In genomic region chrX:2829066-2829430, GRCh38 we compare ENCODE assay signal across 9 cellular contexts. TPM values are rescaled to one million over a fixed set of nuclear protein-coding genes. Genes with fewer than 3 reads are reported as not detected.
DNase-seq lines count a peak whose midpoint lies in the region; ATAC-seq and TF ChIP-seq lines count a peak whose summit lies in the region.
"Had no signal": no experiment of that assay in that cellular context is flagged by ENCODE, and none has a peak within 500 bp of the region (broad histone marks: within the 10 kb centered on the region; RNA-seq: fewer than 3 reads in every experiment).

No MANE protein-coding gene starts in this region.

- TF ChIP-seq CTCF in brain microvascular endothelial cell (IDR thresholded peaks at IDR 0.05; ENCODE audit: low read depth, low read length, missing control alignments) (no peak), left lung (IDR thresholded peaks at IDR 0.05) (no peak), testis (IDR thresholded peaks at IDR 0.05) (no peak), GM20000 (IDR thresholded peaks at IDR 0.05; ENCODE audit: extremely low read depth, missing control alignments) (no peak)

- DNase-seq in HK-2 (ENCODE audit: unreplicated experiment) = peak; percentile 3
- no peak for DNase-seq in brain microvascular endothelial cell
- DNase-seq in left lung = peak in 1 of 2 donors; percentile 49
- no peak for DNase-seq in testis
- DNase-seq in activated gamma-delta T cell treated with Interleukin-2 at 50 U/mL for 16 hours = no peak
- no peak for DNase-seq in GM20000 (ENCODE audit: low spot score)
- no peak for DNase-seq in cerebellum (ENCODE audit: low spot score)
- DNase-seq: NCI-H526 treated with DMSO at 0.1 percent for 48 hours had no signal

- H3K27me3 ChIP-seq in brain microvascular endothelial cell (replicated peaks) = peaks cover 7% of the 10 kb centered on the region
- peaks cover 11 to 33% of the 10 kb centered on the region in 2 donors for H3K27me3 ChIP-seq in left lung
- no peaks in the 10 kb centered on the region for H3K27me3 ChIP-seq in testis

- TF ChIP-seq POLR2A in testis (IDR thresholded peaks at IDR 0.05) = no peak

- ATAC-seq in left lung = peak; percentile 62
- ATAC-seq: GM12878 had no signal

- H3K27ac ChIP-seq in brain microvascular endothelial cell (no peak overlapping the region), left lung (no peak overlapping the region), testis (no peak overlapping the region)

- in situ Hi-C loops in brain microvascular endothelial cell (cut with HindIII; ENCODE audit: low pct_ligation_motif_present, low sequenced_read_pairs) = no loop called here

- WGBS in testis, 2 donors = 10% methylated on average over 2 of the region's 35 CpGs; no CpG with 5 or more reads in 1 of the 2 donors

- H3K9me3 ChIP-seq in left lung (no peaks in the 10 kb centered on the region), testis (no peaks in the 10 kb centered on the region)

- H3K4me1 ChIP-seq in left lung (no peaks in the 10 kb centered on the region), testis (no peaks in the 10 kb centered on the region)

- intact Hi-C loops in left lung (cut with DNase I) = no loop called here
- intact Hi-C loops in testis (cut with DNase I; ENCODE audit: low total_unique reads) = no loop called here

- H3K36me3 ChIP-seq in brain microvascular endothelial cell (replicated peaks) (no peaks in the 10 kb centered on the region), left lung (no peaks in the 10 kb centered on the region), testis (ENCODE audit: low read depth, missing control alignments) (no peaks in the 10 kb centered on the region)

- H3K4me3 ChIP-seq in brain microvascular endothelial cell (ENCODE audit: low read depth, low read length) = peak overlapping the region; percentile 39
- peak overlapping the region; percentile 9 to 24 for H3K4me3 ChIP-seq in left lung
- peak overlapping the region; percentile 15 to 23 for H3K4me3 ChIP-seq in testis
- H3K4me3 ChIP-seq: GM12878 had no signal

RNA-seq across cellular contexts. Expression of gene GYG2, which starts 0.3 kb away (rescaled TPM):
- total RNA-seq in left lung (1 to 10 TPM; 1.5 to 6.2 TPM), testis (1 to 10 TPM; 2.2 to 2.4 TPM), cerebellum (11.1 TPM)
- 2.6 TPM for polyA plus RNA-seq in testis (ENCODE audit: insufficient read depth, low read depth, low replicate concordance)
- total RNA-seq: GM12878 had no signal
